ENCODE assay signal across 13 cellular contexts in genomic region chr4:89142691-89143669, GRCh38. TPM values are rescaled to one million over a fixed set of nuclear protein-coding genes. Genes with fewer than 3 reads are reported as not detected.
A peak's percentile ranks its signal among the peaks of the same experiment; 100 is the strongest.
DNase-seq lines count a peak whose midpoint lies in the region; ATAC-seq and TF ChIP-seq lines count a peak whose summit lies in the region.
"Had no signal": no experiment of that assay in that cellular context is flagged by ENCODE, and none has a peak within 500 bp of the region (broad histone marks: within the 10 kb centered on the region; RNA-seq: fewer than 3 reads in every experiment).

No MANE protein-coding gene starts in this region.

- ATAC-seq in GM18508 (IDR thresholded peaks at IDR 0.05; ENCODE audit: insufficient read depth, unreplicated experiment) (peak; percentile 89), GM21360 (IDR thresholded peaks at IDR 0.05; ENCODE audit: unreplicated experiment) (peak; percentile 81), HG02973 (IDR thresholded peaks at IDR 0.05; ENCODE audit: unreplicated experiment) (peak; percentile 91)
- ATAC-seq in naive thymus-derived CD8-positive, alpha-beta T cell: no peak

- TF ChIP-seq CTCF in MM.1S (IDR thresholded peaks at IDR 0.05; ENCODE audit: low read length): no peak

- H3K27me3 Mint-ChIP-seq in naive thymus-derived CD8-positive, alpha-beta T cell: no peaks in the 10 kb centered on the region

- no peaks in the 10 kb centered on the region for H3K9me3 ChIP-seq in MM.1S (replicated peaks; ENCODE audit: insufficient read depth, low read length)

- peak; percentile 57 for DNase-seq in MM.1S
- no peak for DNase-seq in head of caudate nucleus
- DNase-seq in effector CD8-positive, alpha-beta T cell (lab: John Stamatoyannopoulos, UW): no peak
- no peak for DNase-seq in iPS-NIHi7 (ENCODE audit: extremely low spot score)
- DNase-seq in naive thymus-derived CD8-positive, alpha-beta T cell: no peak
- DNase-seq: NCI-H187, PC-9 had no signal

- H3K79me2 ChIP-seq in MM.1S (ENCODE audit: low read length): no peaks in the 10 kb centered on the region

- intact Hi-C loops in head of caudate nucleus (cut with DNase I): no loop called here

- no peaks in the 10 kb centered on the region for H3K9me2 ChIP-seq in MM.1S (replicated peaks; ENCODE audit: insufficient read depth, low read length)

- no peak overlapping the region for H3K27ac Mint-ChIP-seq in naive thymus-derived CD8-positive, alpha-beta T cell

- H3K4me3 ChIP-seq in MM.1S (ENCODE audit: low read length): peak overlapping the region; percentile 26; the same call in 1 of the 2 replicates
- H3K4me3 ChIP-seq: BLaER1, breast epithelium, PC-9 had no signal

- no peaks in the 10 kb centered on the region for H4K20me1 ChIP-seq in MM.1S (ENCODE audit: insufficient read depth, low read length)
- H4K20me1 ChIP-seq: BLaER1 had no signal

- peak overlapping the region; percentile 37; the same call in 1 of the 2 replicates for H3K27ac ChIP-seq in MM.1S (ENCODE audit: low read length)
- H3K27ac ChIP-seq: BLaER1, breast epithelium, PC-9, VCaP had no signal

- H3K4me1 ChIP-seq in MM.1S (ENCODE audit: low read length): peaks cover 19% of the 10 kb centered on the region
- H3K4me1 ChIP-seq: BLaER1, breast epithelium had no signal

- no peaks in the 10 kb centered on the region for H3K4me1 Mint-ChIP-seq in naive thymus-derived CD8-positive, alpha-beta T cell

- no peaks in the 10 kb centered on the region for H3K27me3 ChIP-seq in MM.1S (replicated peaks; ENCODE audit: insufficient read depth, low read length)
- H3K27me3 ChIP-seq: BLaER1, breast epithelium had no signal

- H3F3A ChIP-seq in MM.1S (ENCODE audit: insufficient read depth, low read length): 0 out of 2 replicates have a peak, but pooled peaks cover 8% of the 10 kb centered on the region

- no peaks in the 10 kb centered on the region for H3K36me3 ChIP-seq in MM.1S (replicated peaks; ENCODE audit: insufficient read depth, low read length)
- H3K36me3 ChIP-seq: BLaER1, breast epithelium had no signal

- H2AFZ ChIP-seq in MM.1S (ENCODE audit: low read length): no peak overlapping the region
- H2AFZ ChIP-seq: PC-9 had no signal

- peaks cover 0 to 2% (median 0%) of the 10 kb centered on the region in 3 donors for H3K36me3 Mint-ChIP-seq in naive thymus-derived CD8-positive, alpha-beta T cell

- peaks cover 0 to 7% (median 0%) of the 10 kb centered on the region in 9 donors for H3K9me3 Mint-ChIP-seq in naive thymus-derived CD8-positive, alpha-beta T cell

- peak overlapping the region; percentile 51 for H3K4me2 ChIP-seq in MM.1S (ENCODE audit: low read depth, low read length)
- H3K4me2 ChIP-seq: BLaER1, PC-9 had no signal

- no peak overlapping the region for H3K9ac ChIP-seq in MM.1S (ENCODE audit: low read length)
- H3K9ac ChIP-seq: BLaER1 had no signal

- H3K4me3 Mint-ChIP-seq in naive thymus-derived CD8-positive, alpha-beta T cell: no peak overlapping the region

- POLR2A ChIA-PET in naive thymus-derived CD8-positive, alpha-beta T cell (lab: Charles Lee): no interaction called here

RNA-seq across cellular contexts. Expression of gene TIGD2, which starts 31.6 kb away (rescaled TPM):
- total RNA-seq in naive thymus-derived CD8-positive, alpha-beta T cell: 1 to 10 TPM; 7.4 to 8.4 TPM
- 1 to 10 TPM; 3.2 to 4.2 (median 3.3) TPM for polyA plus RNA-seq in naive thymus-derived CD8-positive, alpha-beta T cell

Comparison
In these comparisons a context has a peak if more than half of its experiments do, and no peak if none do; other contexts are left out.
1. ATAC-seq: peak in GM18508 (single experiment), GM21360 (single experiment) and HG02973 (single experiment); none in naive thymus-derived CD8-positive, alpha-beta T cell (0 of 2).